9 cellular contexts compared by ENCODE assay signal in genomic region chr1:23964790-23965740, GRCh38. TPM values are rescaled to one million over a fixed set of nuclear protein-coding genes. Genes with fewer than 3 reads are reported as not detected.
DNase-seq lines count a peak whose midpoint lies in the region; ATAC-seq and TF ChIP-seq lines count a peak whose summit lies in the region.
"Had no signal": no experiment of that assay in that cellular context is flagged by ENCODE, and none has a peak within 500 bp of the region (broad histone marks: within the 10 kb centered on the region; RNA-seq: fewer than 3 reads in every experiment).

No MANE protein-coding gene starts in this region.

- TF ChIP-seq CTCF in type B pancreatic cell (conservative IDR thresholded peaks at IDR 0.05), result no peak

- intact Hi-C loops in posterior vena cava (cut with DNase I), result no loop called here

- H3K4me1 Mint-ChIP-seq in activated naive CD4-positive, alpha-beta T cell treated with anti-CD3 and anti-CD28 coated beads, Interleukin-2, amount 50 U/mL, for 24 hours, result peaks cover 65% of the 10 kb centered on the region
- peaks cover 61% of the 10 kb centered on the region for H3K4me1 Mint-ChIP-seq in activated CD8-positive, alpha-beta T cell treated with anti-CD3 and anti-CD28 coated beads, Interleukin-2, amount 10 ng/mL, durations not matched to agents 7 days and 5 days (ENCODE audit: low read depth)
- H3K4me1 Mint-ChIP-seq in immature natural killer cell, result peaks cover 28 to 60% of the 10 kb centered on the region in 2 donors
- peaks cover 4% of the 10 kb centered on the region for H3K4me1 Mint-ChIP-seq in type B pancreatic cell (ENCODE audit: unreplicated experiment)

- POLR2A ChIA-PET in activated CD8-positive, alpha-beta T cell treated with anti-CD3 and anti-CD28 coated beads, Interleukin-2, amount 10 ng/mL, durations not matched to agents 7 days and 5 days (lab: Charles Lee), result interaction anchor here (1.0 to 2.4 kb wide), 5 partner anchors 9 to 406 kb away, joined by 3 to 12 read pairs (median 3); no protein-coding TSS in a partner anchor

- DNase-seq in activated naive CD4-positive, alpha-beta T cell (lab: John Stamatoyannopoulos, UW), result no peak
- DNase-seq in activated CD8-positive, alpha-beta T cell treated with anti-CD3 and anti-CD28 coated beads, Interleukin-2, amount 10 ng/mL, durations not matched to agents 7 days and 5 days, result no peak
- DNase-seq in immature natural killer cell (no peak), type B pancreatic cell (ENCODE audit: extremely low spot score, unreplicated experiment) (no peak), posterior vena cava (ENCODE audit: low spot score) (no peak)

- peak overlapping the region; percentile 38 for H3K4me3 Mint-ChIP-seq in activated naive CD4-positive, alpha-beta T cell treated with anti-CD3 and anti-CD28 coated beads, Interleukin-2, amount 50 U/mL, for 24 hours
- H3K4me3 Mint-ChIP-seq in activated CD8-positive, alpha-beta T cell treated with anti-CD3 and anti-CD28 coated beads, Interleukin-2, amount 10 ng/mL, durations not matched to agents 7 days and 5 days, result no peak overlapping the region
- H3K4me3 Mint-ChIP-seq in immature natural killer cell (no peak overlapping the region), type B pancreatic cell (no peak overlapping the region)

- H3K27me3 Mint-ChIP-seq in activated naive CD4-positive, alpha-beta T cell treated with anti-CD3 and anti-CD28 coated beads, Interleukin-2, amount 50 U/mL, for 24 hours, result no peaks in the 10 kb centered on the region
- no peaks in the 10 kb centered on the region for H3K27me3 Mint-ChIP-seq in activated CD8-positive, alpha-beta T cell treated with anti-CD3 and anti-CD28 coated beads, Interleukin-2, amount 10 ng/mL, durations not matched to agents 7 days and 5 days (ENCODE audit: low read depth)
- peaks cover 0 to 7% (median 2%) of the 10 kb centered on the region in 3 donors for H3K27me3 Mint-ChIP-seq in immature natural killer cell (ENCODE audit: low read depth in 3 of 3)
- no peaks in the 10 kb centered on the region for H3K27me3 Mint-ChIP-seq in type B pancreatic cell

- peak overlapping the region; percentile 90 for H3K27ac Mint-ChIP-seq in activated naive CD4-positive, alpha-beta T cell treated with anti-CD3 and anti-CD28 coated beads, Interleukin-2, amount 50 U/mL, for 24 hours
- H3K27ac Mint-ChIP-seq in activated CD8-positive, alpha-beta T cell treated with anti-CD3 and anti-CD28 coated beads, Interleukin-2, amount 10 ng/mL, durations not matched to agents 7 days and 5 days, result peak overlapping the region; percentile 80
- H3K27ac Mint-ChIP-seq in immature natural killer cell (peak overlapping the region; percentile 46 to 89 (median 72)), type B pancreatic cell (peak overlapping the region; percentile 71)

- CTCF ChIA-PET in activated CD8-positive, alpha-beta T cell treated with anti-CD3 and anti-CD28 coated beads, Interleukin-2, amount 10 ng/mL, durations not matched to agents 7 days and 5 days (lab: Charles Lee), result interaction anchor here (0.9 kb wide), 1 partner anchor 11 kb away, joined by 3 read pairs; no protein-coding TSS in a partner anchor

- no peaks in the 10 kb centered on the region for H3K9me3 Mint-ChIP-seq in activated naive CD4-positive, alpha-beta T cell treated with anti-CD3 and anti-CD28 coated beads, Interleukin-2, amount 50 U/mL, for 24 hours
- H3K9me3 Mint-ChIP-seq in activated CD8-positive, alpha-beta T cell treated with anti-CD3 and anti-CD28 coated beads, Interleukin-2, amount 10 ng/mL, durations not matched to agents 7 days and 5 days (ENCODE audit: insufficient read depth), result no peaks in the 10 kb centered on the region
- H3K9me3 Mint-ChIP-seq in immature natural killer cell (no peaks in the 10 kb centered on the region), type B pancreatic cell (no peaks in the 10 kb centered on the region)

- peak; percentile 7 for ATAC-seq in activated CD8-positive, alpha-beta T cell treated with anti-CD3 and anti-CD28 coated beads, Interleukin-2, amount 10 ng/mL, durations not matched to agents 7 days and 5 days
- ATAC-seq in GM18511 (IDR thresholded peaks at IDR 0.05; ENCODE audit: unreplicated experiment), result no peak
- ATAC-seq in GM21786 (IDR thresholded peaks at IDR 0.05; ENCODE audit: unreplicated experiment), result no peak
- ATAC-seq: esophagus mucosa had no signal

- peaks cover 32% of the 10 kb centered on the region for H3K36me3 Mint-ChIP-seq in activated naive CD4-positive, alpha-beta T cell treated with anti-CD3 and anti-CD28 coated beads, Interleukin-2, amount 50 U/mL, for 24 hours
- peaks cover 81% of the 10 kb centered on the region for H3K36me3 Mint-ChIP-seq in activated CD8-positive, alpha-beta T cell treated with anti-CD3 and anti-CD28 coated beads, Interleukin-2, amount 10 ng/mL, durations not matched to agents 7 days and 5 days (ENCODE audit: low read depth)
- H3K36me3 Mint-ChIP-seq in immature natural killer cell (peaks cover 14 to 31% (median 22%) of the 10 kb centered on the region in 3 donors), type B pancreatic cell (peaks cover 41% of the 10 kb centered on the region)

RNA-seq across cellular contexts. Expression of gene PNRC2, which starts 5.4 kb away (rescaled TPM):
- total RNA-seq in activated CD8-positive, alpha-beta T cell treated with anti-CD3 and anti-CD28 coated beads, Interleukin-2, amount 10 ng/mL, durations not matched to agents 7 days and 5 days, result 100 to 1,000 TPM; 129 to 134 TPM
- 100 to 1,000 TPM in 2 of 3 donors, 10 to 100 TPM in 1; 89.9 to 118 (median 104) TPM for polyA plus RNA-seq in immature natural killer cell
- total RNA-seq in type B pancreatic cell (ENCODE audit: low replicate concordance), result 132 and 146 TPM in 2 replicates
- 100 to 1,000 TPM in 1 of 2 donors, 10 to 100 TPM in 1; 85.6 to 104 TPM for total RNA-seq in posterior vena cava

RNA-seq across cellular contexts. Expression of gene SRSF10, which starts 15.1 kb away (rescaled TPM):
- total RNA-seq in activated CD8-positive, alpha-beta T cell treated with anti-CD3 and anti-CD28 coated beads, Interleukin-2, amount 10 ng/mL, durations not matched to agents 7 days and 5 days, result 100 to 1,000 TPM; 223 to 228 TPM
- 100 to 1,000 TPM in 1 of 3 donors, 10 to 100 TPM in 2; 87.7 to 113 (median 95.0) TPM for polyA plus RNA-seq in immature natural killer cell
- total RNA-seq in type B pancreatic cell (ENCODE audit: low replicate concordance), result 113 and 177 TPM in 2 replicates
- total RNA-seq in posterior vena cava, result 10 to 100 TPM; 74.1 to 77.4 TPM

RNA-seq across cellular contexts. Expression of gene CNR2, which starts 51.9 kb away (rescaled TPM):
- total RNA-seq in activated CD8-positive, alpha-beta T cell treated with anti-CD3 and anti-CD28 coated beads, Interleukin-2, amount 10 ng/mL, durations not matched to agents 7 days and 5 days, result 1 to 10 TPM; 3.4 to 3.7 TPM
- 10 to 100 TPM in 1 of 3 donors, 1 to 10 TPM in 2; 7.4 to 10.7 (median 9.5) TPM for polyA plus RNA-seq in immature natural killer cell
- not detected in 2 replicates for total RNA-seq in type B pancreatic cell (ENCODE audit: low replicate concordance)
- total RNA-seq in posterior vena cava, result under 1 TPM; 0.05 to 0.14 TPM
